1 cellular context compared by ENCODE assay signal in the genomic region with DNA sequence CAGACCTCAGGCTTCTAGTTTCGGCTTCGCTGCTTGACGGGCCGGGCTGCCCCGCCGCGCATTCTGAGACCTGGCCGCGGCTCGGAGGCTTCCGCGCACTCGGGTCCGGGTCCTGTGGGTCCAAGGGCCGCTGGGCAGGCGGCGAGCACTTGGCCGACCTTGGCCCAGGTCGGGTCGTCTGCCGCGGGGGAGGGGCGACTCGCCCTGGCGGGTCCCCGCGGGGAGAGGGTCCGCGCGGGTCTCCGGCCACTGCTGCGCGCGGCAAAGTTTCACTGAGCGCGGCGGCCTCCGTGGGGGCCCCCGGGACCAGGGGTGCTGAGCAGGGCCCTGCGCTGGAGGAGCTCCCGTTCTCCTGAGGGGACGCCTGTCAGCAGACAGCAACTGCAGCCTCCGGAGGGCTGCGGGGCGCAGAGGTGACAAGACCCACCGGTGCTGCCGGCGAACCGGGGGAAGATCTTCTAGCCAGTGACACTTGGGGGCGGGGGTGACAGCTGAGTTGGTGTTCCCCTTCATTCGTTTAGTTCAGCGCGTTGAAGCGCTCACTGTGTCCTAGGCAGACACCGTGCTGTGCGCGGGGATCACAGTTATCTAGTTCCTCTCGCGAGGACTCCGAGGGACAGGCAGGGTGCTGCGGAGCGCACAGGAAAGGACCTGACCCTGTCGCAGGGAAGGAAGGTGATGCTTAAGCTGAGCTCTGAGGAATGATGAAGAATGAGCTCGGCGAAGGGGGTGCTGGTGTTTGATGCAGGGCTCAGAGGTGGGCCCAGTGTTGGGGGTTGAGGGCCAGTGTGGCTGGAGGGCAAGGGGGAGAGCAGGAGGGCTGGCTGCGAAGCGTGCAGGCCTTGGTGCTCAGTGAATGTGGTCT.
TF ChIP-seq lines count a peak whose summit lies in the region.

No MANE protein-coding gene starts in this region.

TF ChIP-seq in GM12878, 131 proteins besides CTCF, POLR2A, EP300 and RAD21 (continued from another document and continues in another):
- TF ChIP-seq, protein P1, sequence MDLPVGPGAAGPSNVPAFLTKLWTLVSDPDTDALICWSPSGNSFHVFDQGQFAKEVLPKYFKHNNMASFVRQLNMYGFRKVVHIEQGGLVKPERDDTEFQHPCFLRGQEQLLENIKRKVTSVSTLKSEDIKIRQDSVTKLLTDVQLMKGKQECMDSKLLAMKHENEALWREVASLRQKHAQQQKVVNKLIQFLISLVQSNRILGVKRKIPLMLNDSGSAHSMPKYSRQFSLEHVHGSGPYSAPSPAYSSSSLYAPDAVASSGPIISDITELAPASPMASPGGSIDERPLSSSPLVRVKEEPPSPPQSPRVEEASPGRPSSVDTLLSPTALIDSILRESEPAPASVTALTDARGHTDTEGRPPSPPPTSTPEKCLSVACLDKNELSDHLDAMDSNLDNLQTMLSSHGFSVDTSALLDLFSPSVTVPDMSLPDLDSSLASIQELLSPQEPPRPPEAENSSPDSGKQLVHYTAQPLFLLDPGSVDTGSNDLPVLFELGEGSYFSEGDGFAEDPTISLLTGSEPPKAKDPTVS (IDR thresholded peaks at IDR 0.05; ENCODE audit: low read depth, low read length), result no peak
- TF ChIP-seq NRF1 (conservative IDR thresholded peaks at IDR 0.05; ENCODE audit: low read depth, low read length) (no peak), CHD4 (IDR thresholded peaks at IDR 0.05) (no peak), ETV6 (conservative IDR thresholded peaks at IDR 0.05 in 1 of 2, IDR thresholded peaks at IDR 0.05 in 1 of 2; ENCODE audit: borderline replicate concordance in 1 of 2, low read depth in 1 of 2) (no peak), MEF2A (IDR thresholded peaks at IDR 0.05; ENCODE audit: insufficient read depth, low read depth, low read length) (no peak), TCF7 (IDR thresholded peaks at IDR 0.05; ENCODE audit: borderline replicate concordance) (no peak), SUZ12 (IDR thresholded peaks at IDR 0.05; ENCODE audit: unreplicated experiment) (no peak), CHD1 (IDR thresholded peaks at IDR 0.05; ENCODE audit: low read depth, low read length) (no peak), KLF5 (IDR thresholded peaks at IDR 0.05; ENCODE audit: partially characterized antibody) (no peak), GABPA (IDR thresholded peaks at IDR 0.05; ENCODE audit: low read depth) (no peak), TBL1XR1 (IDR thresholded peaks at IDR 0.05; ENCODE audit: low read depth, low read length) (no peak), CBX5 (IDR thresholded peaks at IDR 0.05; ENCODE audit: low read depth) (no peak), CREM (IDR thresholded peaks at IDR 0.05; ENCODE audit: low read depth) (peak; percentile 41; the same call in 1 of the 2 replicates), LARP7 (IDR thresholded peaks at IDR 0.05) (peak; percentile 10; the same call in 1 of the 2 replicates), BACH1 (IDR thresholded peaks at IDR 0.05; ENCODE audit: borderline replicate concordance) (peak; percentile 2; the same call in 1 of the 2 replicates), TAF1 (IDR thresholded peaks at IDR 0.05; ENCODE audit: borderline replicate concordance, low read depth, low read length) (peak; percentile 71; the same call in 1 of the 2 replicates), TCF3 (IDR thresholded peaks at IDR 0.05; ENCODE audit: borderline replicate concordance, insufficient read depth, low read depth, low read length) (0 out of 2 replicates have a peak, but pooled peaks have one; percentile 17), IRF4 (IDR thresholded peaks at IDR 0.05; ENCODE audit: low read depth, low read length) (no peak), JUNB (IDR thresholded peaks at IDR 0.05) (no peak), CHD2 (IDR thresholded peaks at IDR 0.05; ENCODE audit: borderline replicate concordance, low read depth, low read length) (peak; percentile 94), MTA3 (IDR thresholded peaks at IDR 0.05; ENCODE audit: borderline replicate concordance, low read length) (no peak), PAX8 (IDR thresholded peaks at IDR 0.05) (no peak), NFIC (IDR thresholded peaks at IDR 0.05; ENCODE audit: low read depth, low read length) (no peak), EZH2 (IDR thresholded peaks at IDR 0.05; ENCODE audit: borderline replicate concordance, control insufficient read depth, low read depth, low read length) (no peak)
- TF ChIP-seq, protein P2, sequence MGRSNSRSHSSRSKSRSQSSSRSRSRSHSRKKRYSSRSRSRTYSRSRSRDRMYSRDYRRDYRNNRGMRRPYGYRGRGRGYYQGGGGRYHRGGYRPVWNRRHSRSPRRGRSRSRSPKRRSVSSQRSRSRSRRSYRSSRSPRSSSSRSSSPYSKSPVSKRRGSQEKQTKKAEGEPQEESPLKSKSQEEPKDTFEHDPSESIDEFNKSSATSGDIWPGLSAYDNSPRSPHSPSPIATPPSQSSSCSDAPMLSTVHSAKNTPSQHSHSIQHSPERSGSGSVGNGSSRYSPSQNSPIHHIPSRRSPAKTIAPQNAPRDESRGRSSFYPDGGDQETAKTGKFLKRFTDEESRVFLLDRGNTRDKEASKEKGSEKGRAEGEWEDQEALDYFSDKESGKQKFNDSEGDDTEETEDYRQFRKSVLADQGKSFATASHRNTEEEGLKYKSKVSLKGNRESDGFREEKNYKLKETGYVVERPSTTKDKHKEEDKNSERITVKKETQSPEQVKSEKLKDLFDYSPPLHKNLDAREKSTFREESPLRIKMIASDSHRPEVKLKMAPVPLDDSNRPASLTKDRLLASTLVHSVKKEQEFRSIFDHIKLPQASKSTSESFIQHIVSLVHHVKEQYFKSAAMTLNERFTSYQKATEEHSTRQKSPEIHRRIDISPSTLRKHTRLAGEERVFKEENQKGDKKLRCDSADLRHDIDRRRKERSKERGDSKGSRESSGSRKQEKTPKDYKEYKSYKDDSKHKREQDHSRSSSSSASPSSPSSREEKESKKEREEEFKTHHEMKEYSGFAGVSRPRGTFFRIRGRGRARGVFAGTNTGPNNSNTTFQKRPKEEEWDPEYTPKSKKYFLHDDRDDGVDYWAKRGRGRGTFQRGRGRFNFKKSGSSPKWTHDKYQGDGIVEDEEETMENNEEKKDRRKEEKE (IDR thresholded peaks at IDR 0.05), result no peak
- TF ChIP-seq, protein P3, sequence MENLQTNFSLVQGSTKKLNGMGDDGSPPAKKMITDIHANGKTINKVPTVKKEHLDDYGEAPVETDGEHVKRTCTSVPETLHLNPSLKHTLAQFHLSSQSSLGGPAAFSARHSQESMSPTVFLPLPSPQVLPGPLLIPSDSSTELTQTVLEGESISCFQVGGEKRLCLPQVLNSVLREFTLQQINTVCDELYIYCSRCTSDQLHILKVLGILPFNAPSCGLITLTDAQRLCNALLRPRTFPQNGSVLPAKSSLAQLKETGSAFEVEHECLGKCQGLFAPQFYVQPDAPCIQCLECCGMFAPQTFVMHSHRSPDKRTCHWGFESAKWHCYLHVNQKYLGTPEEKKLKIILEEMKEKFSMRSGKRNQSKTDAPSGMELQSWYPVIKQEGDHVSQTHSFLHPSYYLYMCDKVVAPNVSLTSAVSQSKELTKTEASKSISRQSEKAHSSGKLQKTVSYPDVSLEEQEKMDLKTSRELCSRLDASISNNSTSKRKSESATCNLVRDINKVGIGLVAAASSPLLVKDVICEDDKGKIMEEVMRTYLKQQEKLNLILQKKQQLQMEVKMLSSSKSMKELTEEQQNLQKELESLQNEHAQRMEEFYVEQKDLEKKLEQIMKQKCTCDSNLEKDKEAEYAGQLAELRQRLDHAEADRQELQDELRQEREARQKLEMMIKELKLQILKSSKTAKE (IDR thresholded peaks at IDR 0.05; ENCODE audit: low read depth, poor library complexity, severe bottlenecking), result no peak
- TF ChIP-seq, protein P4, sequence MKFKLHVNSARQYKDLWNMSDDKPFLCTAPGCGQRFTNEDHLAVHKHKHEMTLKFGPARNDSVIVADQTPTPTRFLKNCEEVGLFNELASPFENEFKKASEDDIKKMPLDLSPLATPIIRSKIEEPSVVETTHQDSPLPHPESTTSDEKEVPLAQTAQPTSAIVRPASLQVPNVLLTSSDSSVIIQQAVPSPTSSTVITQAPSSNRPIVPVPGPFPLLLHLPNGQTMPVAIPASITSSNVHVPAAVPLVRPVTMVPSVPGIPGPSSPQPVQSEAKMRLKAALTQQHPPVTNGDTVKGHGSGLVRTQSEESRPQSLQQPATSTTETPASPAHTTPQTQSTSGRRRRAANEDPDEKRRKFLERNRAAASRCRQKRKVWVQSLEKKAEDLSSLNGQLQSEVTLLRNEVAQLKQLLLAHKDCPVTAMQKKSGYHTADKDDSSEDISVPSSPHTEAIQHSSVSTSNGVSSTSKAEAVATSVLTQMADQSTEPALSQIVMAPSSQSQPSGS (IDR thresholded peaks at IDR 0.05; ENCODE audit: low read length), result no peak
- TF ChIP-seq, protein P5, sequence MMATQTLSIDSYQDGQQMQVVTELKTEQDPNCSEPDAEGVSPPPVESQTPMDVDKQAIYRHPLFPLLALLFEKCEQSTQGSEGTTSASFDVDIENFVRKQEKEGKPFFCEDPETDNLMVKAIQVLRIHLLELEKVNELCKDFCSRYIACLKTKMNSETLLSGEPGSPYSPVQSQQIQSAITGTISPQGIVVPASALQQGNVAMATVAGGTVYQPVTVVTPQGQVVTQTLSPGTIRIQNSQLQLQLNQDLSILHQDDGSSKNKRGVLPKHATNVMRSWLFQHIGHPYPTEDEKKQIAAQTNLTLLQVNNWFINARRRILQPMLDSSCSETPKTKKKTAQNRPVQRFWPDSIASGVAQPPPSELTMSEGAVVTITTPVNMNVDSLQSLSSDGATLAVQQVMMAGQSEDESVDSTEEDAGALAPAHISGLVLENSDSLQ (IDR thresholded peaks at IDR 0.05), result peak; percentile 54
- TF ChIP-seq, protein P6, sequence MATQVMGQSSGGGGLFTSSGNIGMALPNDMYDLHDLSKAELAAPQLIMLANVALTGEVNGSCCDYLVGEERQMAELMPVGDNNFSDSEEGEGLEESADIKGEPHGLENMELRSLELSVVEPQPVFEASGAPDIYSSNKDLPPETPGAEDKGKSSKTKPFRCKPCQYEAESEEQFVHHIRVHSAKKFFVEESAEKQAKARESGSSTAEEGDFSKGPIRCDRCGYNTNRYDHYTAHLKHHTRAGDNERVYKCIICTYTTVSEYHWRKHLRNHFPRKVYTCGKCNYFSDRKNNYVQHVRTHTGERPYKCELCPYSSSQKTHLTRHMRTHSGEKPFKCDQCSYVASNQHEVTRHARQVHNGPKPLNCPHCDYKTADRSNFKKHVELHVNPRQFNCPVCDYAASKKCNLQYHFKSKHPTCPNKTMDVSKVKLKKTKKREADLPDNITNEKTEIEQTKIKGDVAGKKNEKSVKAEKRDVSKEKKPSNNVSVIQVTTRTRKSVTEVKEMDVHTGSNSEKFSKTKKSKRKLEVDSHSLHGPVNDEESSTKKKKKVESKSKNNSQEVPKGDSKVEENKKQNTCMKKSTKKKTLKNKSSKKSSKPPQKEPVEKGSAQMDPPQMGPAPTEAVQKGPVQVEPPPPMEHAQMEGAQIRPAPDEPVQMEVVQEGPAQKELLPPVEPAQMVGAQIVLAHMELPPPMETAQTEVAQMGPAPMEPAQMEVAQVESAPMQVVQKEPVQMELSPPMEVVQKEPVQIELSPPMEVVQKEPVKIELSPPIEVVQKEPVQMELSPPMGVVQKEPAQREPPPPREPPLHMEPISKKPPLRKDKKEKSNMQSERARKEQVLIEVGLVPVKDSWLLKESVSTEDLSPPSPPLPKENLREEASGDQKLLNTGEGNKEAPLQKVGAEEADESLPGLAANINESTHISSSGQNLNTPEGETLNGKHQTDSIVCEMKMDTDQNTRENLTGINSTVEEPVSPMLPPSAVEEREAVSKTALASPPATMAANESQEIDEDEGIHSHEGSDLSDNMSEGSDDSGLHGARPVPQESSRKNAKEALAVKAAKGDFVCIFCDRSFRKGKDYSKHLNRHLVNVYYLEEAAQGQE (IDR thresholded peaks at IDR 0.05; ENCODE audit: low read depth, low read length), result no peak
- TF ChIP-seq, protein P7, sequence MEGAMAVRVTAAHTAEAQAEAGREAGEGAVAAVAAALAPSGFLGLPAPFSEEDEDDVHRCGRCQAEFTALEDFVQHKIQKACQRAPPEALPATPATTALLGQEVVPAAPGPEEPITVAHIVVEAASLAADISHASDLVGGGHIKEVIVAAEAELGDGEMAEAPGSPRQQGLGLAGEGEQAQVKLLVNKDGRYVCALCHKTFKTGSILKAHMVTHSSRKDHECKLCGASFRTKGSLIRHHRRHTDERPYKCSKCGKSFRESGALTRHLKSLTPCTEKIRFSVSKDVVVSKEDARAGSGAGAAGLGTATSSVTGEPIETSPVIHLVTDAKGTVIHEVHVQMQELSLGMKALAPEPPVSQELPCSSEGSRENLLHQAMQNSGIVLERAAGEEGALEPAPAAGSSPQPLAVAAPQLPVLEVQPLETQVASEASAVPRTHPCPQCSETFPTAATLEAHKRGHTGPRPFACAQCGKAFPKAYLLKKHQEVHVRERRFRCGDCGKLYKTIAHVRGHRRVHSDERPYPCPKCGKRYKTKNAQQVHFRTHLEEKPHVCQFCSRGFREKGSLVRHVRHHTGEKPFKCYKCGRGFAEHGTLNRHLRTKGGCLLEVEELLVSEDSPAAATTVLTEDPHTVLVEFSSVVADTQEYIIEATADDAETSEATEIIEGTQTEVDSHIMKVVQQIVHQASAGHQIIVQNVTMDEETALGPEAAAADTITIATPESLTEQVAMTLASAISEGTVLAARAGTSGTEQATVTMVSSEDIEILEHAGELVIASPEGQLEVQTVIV (IDR thresholded peaks at IDR 0.05; ENCODE audit: borderline replicate concordance, partially characterized antibody), result no peak
- TF ChIP-seq, protein P8, sequence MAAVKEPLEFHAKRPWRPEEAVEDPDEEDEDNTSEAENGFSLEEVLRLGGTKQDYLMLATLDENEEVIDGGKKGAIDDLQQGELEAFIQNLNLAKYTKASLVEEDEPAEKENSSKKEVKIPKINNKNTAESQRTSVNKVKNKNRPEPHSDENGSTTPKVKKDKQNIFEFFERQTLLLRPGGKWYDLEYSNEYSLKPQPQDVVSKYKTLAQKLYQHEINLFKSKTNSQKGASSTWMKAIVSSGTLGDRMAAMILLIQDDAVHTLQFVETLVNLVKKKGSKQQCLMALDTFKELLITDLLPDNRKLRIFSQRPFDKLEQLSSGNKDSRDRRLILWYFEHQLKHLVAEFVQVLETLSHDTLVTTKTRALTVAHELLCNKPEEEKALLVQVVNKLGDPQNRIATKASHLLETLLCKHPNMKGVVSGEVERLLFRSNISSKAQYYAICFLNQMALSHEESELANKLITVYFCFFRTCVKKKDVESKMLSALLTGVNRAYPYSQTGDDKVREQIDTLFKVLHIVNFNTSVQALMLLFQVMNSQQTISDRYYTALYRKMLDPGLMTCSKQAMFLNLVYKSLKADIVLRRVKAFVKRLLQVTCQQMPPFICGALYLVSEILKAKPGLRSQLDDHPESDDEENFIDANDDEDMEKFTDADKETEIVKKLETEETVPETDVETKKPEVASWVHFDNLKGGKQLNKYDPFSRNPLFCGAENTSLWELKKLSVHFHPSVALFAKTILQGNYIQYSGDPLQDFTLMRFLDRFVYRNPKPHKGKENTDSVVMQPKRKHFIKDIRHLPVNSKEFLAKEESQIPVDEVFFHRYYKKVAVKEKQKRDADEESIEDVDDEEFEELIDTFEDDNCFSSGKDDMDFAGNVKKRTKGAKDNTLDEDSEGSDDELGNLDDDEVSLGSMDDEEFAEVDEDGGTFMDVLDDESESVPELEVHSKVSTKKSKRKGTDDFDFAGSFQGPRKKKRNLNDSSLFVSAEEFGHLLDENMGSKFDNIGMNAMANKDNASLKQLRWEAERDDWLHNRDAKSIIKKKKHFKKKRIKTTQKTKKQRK (IDR thresholded peaks at IDR 0.05; ENCODE audit: low read depth, low read length), result no peak
- TF ChIP-seq, protein P9, sequence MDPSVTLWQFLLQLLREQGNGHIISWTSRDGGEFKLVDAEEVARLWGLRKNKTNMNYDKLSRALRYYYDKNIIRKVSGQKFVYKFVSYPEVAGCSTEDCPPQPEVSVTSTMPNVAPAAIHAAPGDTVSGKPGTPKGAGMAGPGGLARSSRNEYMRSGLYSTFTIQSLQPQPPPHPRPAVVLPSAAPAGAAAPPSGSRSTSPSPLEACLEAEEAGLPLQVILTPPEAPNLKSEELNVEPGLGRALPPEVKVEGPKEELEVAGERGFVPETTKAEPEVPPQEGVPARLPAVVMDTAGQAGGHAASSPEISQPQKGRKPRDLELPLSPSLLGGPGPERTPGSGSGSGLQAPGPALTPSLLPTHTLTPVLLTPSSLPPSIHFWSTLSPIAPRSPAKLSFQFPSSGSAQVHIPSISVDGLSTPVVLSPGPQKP (IDR thresholded peaks at IDR 0.05; ENCODE audit: low read depth, low read length), result no peak
